1 cellular context compared by ENCODE assay signal in genomic region chr11:70270104-70270876, GRCh38.
TF ChIP-seq lines count a peak whose summit lies in the region.

Gene PPFIA1 (plus strand): TSS chr11:70270690. CDS start chr11:70272173, 1,483 bp downstream.

TF ChIP-seq in HepG2, 621 proteins besides CTCF, POLR2A, EP300 and RAD21 (continued from another document and continues in another):
- 0 out of 2 replicates have a peak, but pooled peaks have one; percentile 49 for TF ChIP-seq ZNF766 (CRISPR knock-in tag; IDR thresholded peaks at IDR 0.05; ENCODE audit: borderline replicate concordance)
- TF ChIP-seq, protein P1, sequence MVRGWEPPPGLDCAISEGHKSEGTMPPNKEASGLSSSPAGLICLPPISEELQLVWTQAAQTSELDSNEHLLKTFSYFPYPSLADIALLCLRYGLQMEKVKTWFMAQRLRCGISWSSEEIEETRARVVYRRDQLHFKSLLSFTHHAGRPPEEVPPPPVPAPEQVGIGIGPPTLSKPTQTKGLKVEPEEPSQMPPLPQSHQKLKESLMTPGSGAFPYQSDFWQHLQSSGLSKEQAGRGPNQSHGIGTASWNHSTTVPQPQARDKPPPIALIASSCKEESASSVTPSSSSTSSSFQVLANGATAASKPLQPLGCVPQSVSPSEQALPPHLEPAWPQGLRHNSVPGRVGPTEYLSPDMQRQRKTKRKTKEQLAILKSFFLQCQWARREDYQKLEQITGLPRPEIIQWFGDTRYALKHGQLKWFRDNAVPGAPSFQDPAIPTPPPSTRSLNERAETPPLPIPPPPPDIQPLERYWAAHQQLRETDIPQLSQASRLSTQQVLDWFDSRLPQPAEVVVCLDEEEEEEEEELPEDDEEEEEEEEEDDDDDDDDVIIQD (CRISPR knock-in tag; IDR thresholded peaks at IDR 0.05; ENCODE audit: low read depth) = no peak
- TF ChIP-seq, protein P2, sequence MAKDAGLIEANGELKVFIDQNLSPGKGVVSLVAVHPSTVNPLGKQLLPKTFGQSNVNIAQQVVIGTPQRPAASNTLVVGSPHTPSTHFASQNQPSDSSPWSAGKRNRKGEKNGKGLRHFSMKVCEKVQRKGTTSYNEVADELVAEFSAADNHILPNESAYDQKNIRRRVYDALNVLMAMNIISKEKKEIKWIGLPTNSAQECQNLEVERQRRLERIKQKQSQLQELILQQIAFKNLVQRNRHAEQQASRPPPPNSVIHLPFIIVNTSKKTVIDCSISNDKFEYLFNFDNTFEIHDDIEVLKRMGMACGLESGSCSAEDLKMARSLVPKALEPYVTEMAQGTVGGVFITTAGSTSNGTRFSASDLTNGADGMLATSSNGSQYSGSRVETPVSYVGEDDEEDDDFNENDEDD (CRISPR knock-in tag; IDR thresholded peaks at IDR 0.05; ENCODE audit: borderline replicate concordance) = no peak
- TF ChIP-seq, protein P3, sequence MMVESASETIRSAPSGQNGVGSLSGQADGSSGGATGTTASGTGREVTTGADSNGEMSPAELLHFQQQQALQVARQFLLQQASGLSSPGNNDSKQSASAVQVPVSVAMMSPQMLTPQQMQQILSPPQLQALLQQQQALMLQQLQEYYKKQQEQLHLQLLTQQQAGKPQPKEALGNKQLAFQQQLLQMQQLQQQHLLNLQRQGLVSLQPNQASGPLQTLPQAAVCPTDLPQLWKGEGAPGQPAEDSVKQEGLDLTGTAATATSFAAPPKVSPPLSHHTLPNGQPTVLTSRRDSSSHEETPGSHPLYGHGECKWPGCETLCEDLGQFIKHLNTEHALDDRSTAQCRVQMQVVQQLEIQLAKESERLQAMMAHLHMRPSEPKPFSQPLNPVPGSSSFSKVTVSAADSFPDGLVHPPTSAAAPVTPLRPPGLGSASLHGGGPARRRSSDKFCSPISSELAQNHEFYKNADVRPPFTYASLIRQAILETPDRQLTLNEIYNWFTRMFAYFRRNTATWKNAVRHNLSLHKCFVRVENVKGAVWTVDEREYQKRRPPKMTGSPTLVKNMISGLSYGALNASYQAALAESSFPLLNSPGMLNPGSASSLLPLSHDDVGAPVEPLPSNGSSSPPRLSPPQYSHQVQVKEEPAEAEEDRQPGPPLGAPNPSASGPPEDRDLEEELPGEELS (CRISPR knock-in tag; IDR thresholded peaks at IDR 0.05) = 0 out of 2 replicates have a peak, but pooled peaks have one; percentile 18
- no peak for TF ChIP-seq USF2 (IDR thresholded peaks at IDR 0.05; ENCODE audit: low read depth, low read length)
- TF ChIP-seq USF2 (CRISPR knock-in tag; IDR thresholded peaks at IDR 0.05; ENCODE audit: borderline replicate concordance) = no peak; the same call in 1 of the 2 replicates
- no peak for TF ChIP-seq EZH2 (conservative IDR thresholded peaks at IDR 0.05; ENCODE audit: low read depth, low read length)
- no peak for TF ChIP-seq ZMYM2 (CRISPR knock-in tag; IDR thresholded peaks at IDR 0.05)
- no peak for TF ChIP-seq SMAD9 (CRISPR knock-in tag; IDR thresholded peaks at IDR 0.05)
- TF ChIP-seq, protein P4, sequence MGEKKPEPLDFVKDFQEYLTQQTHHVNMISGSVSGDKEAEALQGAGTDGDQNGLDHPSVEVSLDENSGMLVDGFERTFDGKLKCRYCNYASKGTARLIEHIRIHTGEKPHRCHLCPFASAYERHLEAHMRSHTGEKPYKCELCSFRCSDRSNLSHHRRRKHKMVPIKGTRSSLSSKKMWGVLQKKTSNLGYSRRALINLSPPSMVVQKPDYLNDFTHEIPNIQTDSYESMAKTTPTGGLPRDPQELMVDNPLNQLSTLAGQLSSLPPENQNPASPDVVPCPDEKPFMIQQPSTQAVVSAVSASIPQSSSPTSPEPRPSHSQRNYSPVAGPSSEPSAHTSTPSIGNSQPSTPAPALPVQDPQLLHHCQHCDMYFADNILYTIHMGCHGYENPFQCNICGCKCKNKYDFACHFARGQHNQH (CRISPR knock-in tag; IDR thresholded peaks at IDR 0.05) = 0 out of 2 replicates have a peak, but pooled peaks have one; percentile 46
- no peak; the same call in none of the 2 replicates for TF ChIP-seq ERF (CRISPR knock-in tag; IDR thresholded peaks at IDR 0.05)
- TF ChIP-seq ZNF768 (CRISPR knock-in tag; IDR thresholded peaks at IDR 0.05) = peak; percentile 52; the same call in 1 of the 2 replicates
- no peak for TF ChIP-seq EED (CRISPR knock-in tag; IDR thresholded peaks at IDR 0.05)
- 0 out of 2 replicates have a peak, but pooled peaks have one; percentile 32 for TF ChIP-seq NFKB2 (CRISPR knock-in tag; IDR thresholded peaks at IDR 0.05; ENCODE audit: borderline replicate concordance)
- no peak for TF ChIP-seq ZNF256 (CRISPR knock-in tag; conservative IDR thresholded peaks at IDR 0.05)
- TF ChIP-seq HNRNPH1 (optimal IDR thresholded peaks at IDR 0.05; ENCODE audit: low read depth, low read length) = no peak
- TF ChIP-seq NR2C2 (CRISPR knock-in tag; IDR thresholded peaks at IDR 0.05; ENCODE audit: borderline replicate concordance) = 0 out of 2 replicates have a peak, but pooled peaks have one; percentile 25
- TF ChIP-seq HMGXB4 (CRISPR knock-in tag; IDR thresholded peaks at IDR 0.05; ENCODE audit: borderline replicate concordance in 1 of 2, low read depth in 1 of 2) = peak in 1 of 2 experiments; percentile 75; a peak in 2 of 4 replicates
- TF ChIP-seq SRSF9 (IDR thresholded peaks at IDR 0.05; ENCODE audit: borderline replicate concordance, insufficient read depth, low read depth, low read length, poor library complexity, severe bottlenecking) = no peak
- TF ChIP-seq, protein P5, sequence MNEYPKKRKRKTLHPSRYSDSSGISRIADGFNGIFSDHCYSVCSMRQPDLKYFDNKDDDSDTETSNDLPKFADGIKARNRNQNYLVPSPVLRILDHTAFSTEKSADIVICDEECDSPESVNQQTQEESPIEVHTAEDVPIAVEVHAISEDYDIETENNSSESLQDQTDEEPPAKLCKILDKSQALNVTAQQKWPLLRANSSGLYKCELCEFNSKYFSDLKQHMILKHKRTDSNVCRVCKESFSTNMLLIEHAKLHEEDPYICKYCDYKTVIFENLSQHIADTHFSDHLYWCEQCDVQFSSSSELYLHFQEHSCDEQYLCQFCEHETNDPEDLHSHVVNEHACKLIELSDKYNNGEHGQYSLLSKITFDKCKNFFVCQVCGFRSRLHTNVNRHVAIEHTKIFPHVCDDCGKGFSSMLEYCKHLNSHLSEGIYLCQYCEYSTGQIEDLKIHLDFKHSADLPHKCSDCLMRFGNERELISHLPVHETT (CRISPR knock-in tag; conservative IDR thresholded peaks at IDR 0.05) = no peak
- no peak for TF ChIP-seq RELA (CRISPR knock-in tag; IDR thresholded peaks at IDR 0.05)
- peak; percentile 16; the same call in 1 of the 2 replicates for TF ChIP-seq TBX2 (CRISPR knock-in tag; IDR thresholded peaks at IDR 0.05; ENCODE audit: borderline replicate concordance)
- no peak for TF ChIP-seq RBM22 (optimal IDR thresholded peaks at IDR 0.05; ENCODE audit: low read length)
- TF ChIP-seq ZNF230 (CRISPR knock-in tag; IDR thresholded peaks at IDR 0.05) = no peak; the same call in 1 of the 2 replicates
- TF ChIP-seq ZNF569 (CRISPR knock-in tag; IDR thresholded peaks at IDR 0.05; ENCODE audit: borderline replicate concordance) = no peak
- no peak for TF ChIP-seq ZNF354B (CRISPR knock-in tag; IDR thresholded peaks at IDR 0.05)
- TF ChIP-seq SKI (IDR thresholded peaks at IDR 0.05; ENCODE audit: partially characterized antibody) = no peak
- TF ChIP-seq ZMYM4 (CRISPR knock-in tag; IDR thresholded peaks at IDR 0.05) = peak; percentile 47; the same call in 1 of the 2 replicates
- peak; percentile 58; the same call in 1 of the 2 replicates for TF ChIP-seq SP5 (CRISPR knock-in tag; IDR thresholded peaks at IDR 0.05; ENCODE audit: borderline replicate concordance, low read depth)
- no peak for TF ChIP-seq ZNF816 (CRISPR knock-in tag; IDR thresholded peaks at IDR 0.05; ENCODE audit: borderline replicate concordance)
- no peak for TF ChIP-seq ZNF749 (CRISPR knock-in tag; IDR thresholded peaks at IDR 0.05; ENCODE audit: borderline replicate concordance)
- peak; percentile 81 for TF ChIP-seq PHF8 (CRISPR knock-in tag; IDR thresholded peaks at IDR 0.05)
- no peak for TF ChIP-seq ZNF549 (CRISPR knock-in tag; IDR thresholded peaks at IDR 0.05)
- TF ChIP-seq SOX5 (CRISPR knock-in tag; IDR thresholded peaks at IDR 0.05; ENCODE audit: borderline replicate concordance) = no peak
- TF ChIP-seq TRIM22 (IDR thresholded peaks at IDR 0.05) = no peak
- TF ChIP-seq ZNF772 (CRISPR knock-in tag; IDR thresholded peaks at IDR 0.05) = peak; percentile 62; the same call in 1 of the 2 replicates
- TF ChIP-seq ZNF773 (CRISPR knock-in tag; IDR thresholded peaks at IDR 0.05; ENCODE audit: borderline replicate concordance) = 0 out of 2 replicates have a peak, but pooled peaks have one; percentile 17
- TF ChIP-seq ZSCAN29 (CRISPR knock-in tag; conservative IDR thresholded peaks at IDR 0.05) = peak; percentile 80; the same call in 1 of the 2 replicates
- TF ChIP-seq ZNF460 (CRISPR knock-in tag; IDR thresholded peaks at IDR 0.05; ENCODE audit: borderline replicate concordance) = no peak
- TF ChIP-seq, protein P6, sequence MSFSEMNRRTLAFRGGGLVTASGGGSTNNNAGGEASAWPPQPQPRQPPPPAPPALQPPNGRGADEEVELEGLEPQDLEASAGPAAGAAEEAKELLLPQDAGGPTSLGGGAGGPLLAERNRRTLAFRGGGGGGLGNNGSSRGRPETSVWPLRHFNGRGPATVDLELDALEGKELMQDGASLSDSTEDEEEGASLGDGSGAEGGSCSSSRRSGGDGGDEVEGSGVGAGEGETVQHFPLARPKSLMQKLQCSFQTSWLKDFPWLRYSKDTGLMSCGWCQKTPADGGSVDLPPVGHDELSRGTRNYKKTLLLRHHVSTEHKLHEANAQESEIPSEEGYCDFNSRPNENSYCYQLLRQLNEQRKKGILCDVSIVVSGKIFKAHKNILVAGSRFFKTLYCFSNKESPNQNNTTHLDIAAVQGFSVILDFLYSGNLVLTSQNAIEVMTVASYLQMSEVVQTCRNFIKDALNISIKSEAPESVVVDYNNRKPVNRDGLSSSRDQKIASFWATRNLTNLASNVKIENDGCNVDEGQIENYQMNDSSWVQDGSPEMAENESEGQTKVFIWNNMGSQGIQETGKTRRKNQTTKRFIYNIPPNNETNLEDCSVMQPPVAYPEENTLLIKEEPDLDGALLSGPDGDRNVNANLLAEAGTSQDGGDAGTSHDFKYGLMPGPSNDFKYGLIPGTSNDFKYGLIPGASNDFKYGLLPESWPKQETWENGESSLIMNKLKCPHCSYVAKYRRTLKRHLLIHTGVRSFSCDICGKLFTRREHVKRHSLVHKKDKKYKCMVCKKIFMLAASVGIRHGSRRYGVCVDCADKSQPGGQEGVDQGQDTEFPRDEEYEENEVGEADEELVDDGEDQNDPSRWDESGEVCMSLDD (CRISPR knock-in tag; IDR thresholded peaks at IDR 0.05; ENCODE audit: borderline replicate concordance) = no peak
- TF ChIP-seq ZBTB20 (CRISPR knock-in tag; IDR thresholded peaks at IDR 0.05; ENCODE audit: borderline replicate concordance, low read depth) = no peak
- no peak for TF ChIP-seq ZNF510 (CRISPR knock-in tag; IDR thresholded peaks at IDR 0.05; ENCODE audit: low read depth)
- TF ChIP-seq KDM5A (IDR thresholded peaks at IDR 0.05; ENCODE audit: borderline replicate concordance, low read length) = no peak
- no peak for TF ChIP-seq FOXK2 (IDR thresholded peaks at IDR 0.05)
- TF ChIP-seq TSC22D2 (CRISPR knock-in tag; IDR thresholded peaks at IDR 0.05; ENCODE audit: borderline replicate concordance) = no peak
- TF ChIP-seq RBFOX2 (IDR thresholded peaks at IDR 0.05; ENCODE audit: low read depth, low read length) = peak; percentile 75
- TF ChIP-seq, protein P7, sequence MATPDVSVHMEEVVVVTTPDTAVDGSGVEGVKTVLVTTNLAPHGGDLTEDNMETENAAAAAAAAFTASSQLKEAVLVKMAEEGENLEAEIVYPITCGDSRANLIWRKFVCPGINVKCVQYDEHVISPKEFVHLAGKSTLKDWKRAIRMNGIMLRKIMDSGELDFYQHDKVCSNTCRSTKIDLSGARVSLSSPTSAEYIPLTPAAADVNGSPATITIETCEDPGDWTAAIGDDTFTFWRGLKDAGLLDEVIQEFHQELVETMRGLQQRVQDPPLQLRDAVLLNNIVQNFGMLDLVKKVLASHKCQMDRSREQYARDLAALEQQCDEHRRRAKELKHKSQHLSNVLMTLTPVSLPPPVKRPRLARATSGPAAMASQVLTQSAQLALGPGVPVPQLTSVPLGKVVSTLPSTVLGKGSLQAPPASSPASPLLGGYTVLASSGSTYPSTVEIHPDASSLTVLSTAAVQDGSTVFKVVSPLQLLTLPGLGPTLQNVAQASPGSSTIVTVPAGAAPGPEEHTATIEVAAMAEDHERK (CRISPR knock-in tag; IDR thresholded peaks at IDR 0.05; ENCODE audit: low read depth) = peak; percentile 86
- TF ChIP-seq CCAR2 (optimal IDR thresholded peaks at IDR 0.05; ENCODE audit: low read depth, low read length) = no peak
- no peak for TF ChIP-seq ZNF3 (CRISPR knock-in tag; IDR thresholded peaks at IDR 0.05)
- TF ChIP-seq ZNF317 (CRISPR knock-in tag; IDR thresholded peaks at IDR 0.05) = no peak
- no peak for TF ChIP-seq HHEX (CRISPR knock-in tag; IDR thresholded peaks at IDR 0.05)
